Comparison of ENCODE assay signal across 16 cellular contexts in genomic region chr11:26319906-26320305, GRCh38. TPM values are rescaled to one million over a fixed set of nuclear protein-coding genes. Genes with fewer than 3 reads are reported as not detected.
DNase-seq lines count a peak whose midpoint lies in the region; ATAC-seq, FAIRE-seq and TF ChIP-seq lines count a peak whose summit lies in the region.
"Had no signal": no experiment of that assay in that cellular context is flagged by ENCODE, and none has a peak within 500 bp of the region (broad histone marks: within the 10 kb centered on the region; RNA-seq: fewer than 3 reads in every experiment).

No MANE protein-coding gene starts in this region.

- FAIRE-seq in astrocyte (lab: Jason Lieb, UNC), result no peak

- DNase-seq in ELR (ENCODE audit: low read depth) (peak; percentile 5), HuH-7 (ENCODE audit: low spot score) (peak; percentile 20), astrocyte (ENCODE audit: low read depth) (no peak), iPS DF 4.7 (ENCODE audit: extremely low read depth, low spot score) (peak; percentile 5), EL (no peak), T-helper 1 cell (no peak)
- DNase-seq: activated effector memory CD4-positive, alpha-beta T cell treated with anti-CD3 and anti-CD28 coated beads, Interleukin-2, amount 50 U/mL, for 16 hours; aorta; NCI-H2029 treated with DMSO at 0.1 percent for 48 hours; NK-92 treated with Interleukin-12 subunit alpha and Interleukin-12 subunit beta, amount 100 ng/mL, for 24 hours; retina had no signal

- H3K36me3 ChIP-seq in astrocyte (ENCODE audit: insufficient read depth, low read length), result no peaks in the 10 kb centered on the region
- H3K36me3 ChIP-seq: BLaER1 had no signal

- no peak for ATAC-seq in stimulated activated memory B cell treated with anti-CD40 and anti-IgM and Interleukin-4, amounts not matched to agents 10 μg/mL and 1 μg/mL and 100 μg/mL, for 72 hours
- ATAC-seq in HG02571 (IDR thresholded peaks at IDR 0.05; ENCODE audit: unreplicated experiment), result no peak

- no peaks in the 10 kb centered on the region for H3K79me2 ChIP-seq in astrocyte (ENCODE audit: insufficient read depth, low read length)

- no peaks in the 10 kb centered on the region for H4K20me1 ChIP-seq in astrocyte (ENCODE audit: insufficient read depth, low read length)
- H4K20me1 ChIP-seq: BLaER1 had no signal

- peak overlapping the region; percentile 23 for H2AFZ ChIP-seq in astrocyte (ENCODE audit: low read depth, low read length)

- H3K27me3 Mint-ChIP-seq in astrocyte (ENCODE audit: low read depth, unreplicated experiment), result no peaks in the 10 kb centered on the region
- no peaks in the 10 kb centered on the region for H3K27me3 Mint-ChIP-seq in stimulated activated memory B cell treated with anti-CD40 and anti-IgM and Interleukin-4, amounts not matched to agents 10 μg/mL and 1 μg/mL and 100 μg/mL, for 72 hours

- H3K9ac ChIP-seq in astrocyte (ENCODE audit: low read length), result no peak overlapping the region
- H3K9ac ChIP-seq: BLaER1 had no signal

- peak overlapping the region; percentile 29 for H3K27ac Mint-ChIP-seq in astrocyte (ENCODE audit: unreplicated experiment)
- H3K27ac Mint-ChIP-seq in stimulated activated memory B cell treated with anti-CD40 and anti-IgM and Interleukin-4, amounts not matched to agents 10 μg/mL and 1 μg/mL and 100 μg/mL, for 72 hours, result no peak overlapping the region
- H3K27ac Mint-ChIP-seq: nephron had no signal

- no peaks in the 10 kb centered on the region for H3K9me3 ChIP-seq in astrocyte (ENCODE audit: insufficient read depth, low read depth, low read length)
- H3K9me3 ChIP-seq: BLaER1 had no signal

- no peak overlapping the region for H3K4me3 Mint-ChIP-seq in astrocyte (ENCODE audit: unreplicated experiment)
- H3K4me3 Mint-ChIP-seq in stimulated activated memory B cell treated with anti-CD40 and anti-IgM and Interleukin-4, amounts not matched to agents 10 μg/mL and 1 μg/mL and 100 μg/mL, for 72 hours, result no peak overlapping the region
- H3K4me3 Mint-ChIP-seq: nephron had no signal

- H3K27ac ChIP-seq in astrocyte (ENCODE audit: low read depth, low read length), result no peak overlapping the region
- H3K27ac ChIP-seq: BLaER1 had no signal

- H3K4me3 ChIP-seq in astrocyte (ENCODE audit: insufficient read depth, low read depth, low read length), result no peak overlapping the region
- H3K4me3 ChIP-seq: BLaER1 had no signal

- no peaks in the 10 kb centered on the region for H3K4me1 ChIP-seq in astrocyte (ENCODE audit: insufficient read depth, low read length)

- H3K9me3 Mint-ChIP-seq in astrocyte (ENCODE audit: unreplicated experiment), result no peaks in the 10 kb centered on the region
- no peaks in the 10 kb centered on the region for H3K9me3 Mint-ChIP-seq in stimulated activated memory B cell treated with anti-CD40 and anti-IgM and Interleukin-4, amounts not matched to agents 10 μg/mL and 1 μg/mL and 100 μg/mL, for 72 hours
- H3K9me3 Mint-ChIP-seq: nephron had no signal

- H3K4me1 Mint-ChIP-seq in astrocyte (ENCODE audit: low read depth, unreplicated experiment), result peaks cover 5% of the 10 kb centered on the region
- H3K4me1 Mint-ChIP-seq in stimulated activated memory B cell treated with anti-CD40 and anti-IgM and Interleukin-4, amounts not matched to agents 10 μg/mL and 1 μg/mL and 100 μg/mL, for 72 hours, result peaks cover 13% of the 10 kb centered on the region
- H3K4me1 Mint-ChIP-seq: nephron had no signal

- H3K4me2 ChIP-seq in astrocyte (ENCODE audit: low read length), result no peak overlapping the region
- H3K4me2 ChIP-seq: BLaER1 had no signal

- no peaks in the 10 kb centered on the region for H3K36me3 Mint-ChIP-seq in astrocyte (ENCODE audit: low read depth, unreplicated experiment)
- no peaks in the 10 kb centered on the region for H3K36me3 Mint-ChIP-seq in stimulated activated memory B cell treated with anti-CD40 and anti-IgM and Interleukin-4, amounts not matched to agents 10 μg/mL and 1 μg/mL and 100 μg/mL, for 72 hours

- no peaks in the 10 kb centered on the region for H3K27me3 ChIP-seq in astrocyte (ENCODE audit: insufficient read depth, low read length)
- H3K27me3 ChIP-seq: BLaER1 had no signal

- no peak for TF ChIP-seq CTCF in astrocyte (IDR thresholded peaks at IDR 0.05; ENCODE audit: insufficient read depth, low read depth, low read length)

RNA-seq across cellular contexts. Expression of gene ANO3, which starts 12.0 kb away (rescaled TPM):
- total RNA-seq in astrocyte, result 0.07 and 0.11 TPM in 2 replicates
- total RNA-seq: lung microvascular endothelial cell had no signal

Comparison
In these comparisons a context has a peak if more than half of its experiments do, and no peak if none do; other contexts are left out.
1. DNase-seq: peak in ELR (single experiment), HuH-7 (single experiment) and iPS DF 4.7 (single experiment); none in astrocyte (single experiment), EL (single experiment) and T-helper 1 cell (0 of 5).